In genomic region chr3:187125319-187126031, GRCh38 we compare ENCODE assay signal across 15 cellular contexts. TPM values are rescaled to one million over a fixed set of nuclear protein-coding genes. Genes with fewer than 3 reads are reported as not detected.
DNase-seq lines count a peak whose midpoint lies in the region; ATAC-seq and TF ChIP-seq lines count a peak whose summit lies in the region.
"Had no signal": no experiment of that assay in that cellular context is flagged by ENCODE, and none has a peak within 500 bp of the region (broad histone marks: within the 10 kb centered on the region; RNA-seq: fewer than 3 reads in every experiment).

No MANE protein-coding gene starts in this region.

- no peak overlapping the region for H3K27ac ChIP-seq in upper lobe of left lung
- H3K27ac ChIP-seq: left ventricle myocardium inferior, neutrophil, VCaP had no signal

- no peak for TF ChIP-seq EP300 in upper lobe of left lung (IDR thresholded peaks at IDR 0.05)

- H3K4me1 ChIP-seq in upper lobe of left lung = no peaks in the 10 kb centered on the region
- H3K4me1 ChIP-seq: HAP-1, left ventricle myocardium inferior had no signal

- TF ChIP-seq CTCF in upper lobe of left lung (IDR thresholded peaks at IDR 0.05) (no peak), GM10266 (IDR thresholded peaks at IDR 0.05; ENCODE audit: control insufficient read depth, insufficient read depth, low read depth, missing control alignments) (no peak)

- in situ Hi-C loops in SK-MEL-5 (cut with HindIII; ENCODE audit: low pct_unique_long_range_greater_than_20kb, low sequenced_read_pairs) = no loop called here

- 76 to 86% methylated on average over 6 of the region's 6 CpGs for WGBS in upper lobe of left lung, 2 donors

- H3K9me3 ChIP-seq in upper lobe of left lung = no peaks in the 10 kb centered on the region
- H3K9me3 ChIP-seq: HAP-1, left ventricle myocardium inferior, neutrophil had no signal

- no peak overlapping the region for H3K4me3 ChIP-seq in upper lobe of left lung
- H3K4me3 ChIP-seq: HAP-1, left ventricle myocardium inferior had no signal

- ATAC-seq in GM18858 (IDR thresholded peaks at IDR 0.05; ENCODE audit: unreplicated experiment) (peak; percentile 69), GM21529 (IDR thresholded peaks at IDR 0.05; ENCODE audit: unreplicated experiment) (peak; percentile 91), HG03103 (IDR thresholded peaks at IDR 0.05; ENCODE audit: low read depth, unreplicated experiment) (peak; percentile 81), upper lobe of left lung (ENCODE audit: low FRiP score in 2 of 2) (no peak)
- ATAC-seq: CD8-positive, alpha-beta T cell had no signal

- H3K36me3 ChIP-seq in upper lobe of left lung = no peaks in the 10 kb centered on the region
- H3K36me3 ChIP-seq: left ventricle myocardium inferior, neutrophil had no signal

- DNase-seq in SK-MEL-5 (ENCODE audit: low read depth, low spot score) (peak; percentile 5), HK-2 (ENCODE audit: unreplicated experiment) (no peak), upper lobe of left lung (no peak), GM10266 (ENCODE audit: extremely low spot score) (no peak), HuH-7.5 (ENCODE audit: low spot score) (no peak)
- DNase-seq: CD8-positive, alpha-beta T cell; KG1; left ventricle myocardium inferior; NCI-H2227 treated with DMSO at 0.1 percent for 48 hours had no signal

- TF ChIP-seq POLR2A in upper lobe of left lung (IDR thresholded peaks at IDR 0.05) = no peak

- no peaks in the 10 kb centered on the region for H3K27me3 ChIP-seq in upper lobe of left lung
- H3K27me3 ChIP-seq: neutrophil had no signal

RNA-seq across cellular contexts. Expression of gene RPL39L, which starts 13.8 kb away (rescaled TPM):
- total RNA-seq in SK-MEL-5 (2014; rRNA removed; shearing (Covaris generic)) = 33.8 and 35.6 TPM in 2 replicates
- 26.0 and 32.5 TPM in 2 replicates for polyA plus RNA-seq in SK-MEL-5 (2015; cell fraction: cytosol; rRNA removed)
- polyA plus RNA-seq in SK-MEL-5 (2015; cell fraction: nucleus; rRNA removed) = 0.87 and 9.3 TPM in 2 replicates
- total RNA-seq in upper lobe of left lung = 1 to 10 TPM; 1.6 to 8.2 (median 4.8) TPM

Comparison
In these comparisons a context has a peak if more than half of its experiments do, and no peak if none do; other contexts are left out.
1. ATAC-seq: peak in GM18858 (single experiment), GM21529 (single experiment) and HG03103 (single experiment); none in upper lobe of left lung (0 of 2).